ENCODE assay signal across 1 cellular context in genomic region chr1:168288311-168289052, GRCh38.
TF ChIP-seq lines count a peak whose summit lies in the region.

No MANE protein-coding gene starts in this region.

TF ChIP-seq in K562, 482 proteins besides CTCF, POLR2A, EP300 and RAD21 (continued from another document and continues in another):
- TF ChIP-seq PRDM10 (IDR thresholded peaks at IDR 0.05; ENCODE audit: partially characterized antibody): no peak
- TF ChIP-seq ZBED1 (IDR thresholded peaks at IDR 0.05): 0 out of 2 replicates have a peak, but pooled peaks have one; percentile 68
- no peak for TF ChIP-seq FOXK1 (CRISPR knock-in tag; IDR thresholded peaks at IDR 0.05; ENCODE audit: borderline replicate concordance)
- no peak for TF ChIP-seq ELF2 (CRISPR knock-in tag; IDR thresholded peaks at IDR 0.05)
- TF ChIP-seq, protein P1, sequence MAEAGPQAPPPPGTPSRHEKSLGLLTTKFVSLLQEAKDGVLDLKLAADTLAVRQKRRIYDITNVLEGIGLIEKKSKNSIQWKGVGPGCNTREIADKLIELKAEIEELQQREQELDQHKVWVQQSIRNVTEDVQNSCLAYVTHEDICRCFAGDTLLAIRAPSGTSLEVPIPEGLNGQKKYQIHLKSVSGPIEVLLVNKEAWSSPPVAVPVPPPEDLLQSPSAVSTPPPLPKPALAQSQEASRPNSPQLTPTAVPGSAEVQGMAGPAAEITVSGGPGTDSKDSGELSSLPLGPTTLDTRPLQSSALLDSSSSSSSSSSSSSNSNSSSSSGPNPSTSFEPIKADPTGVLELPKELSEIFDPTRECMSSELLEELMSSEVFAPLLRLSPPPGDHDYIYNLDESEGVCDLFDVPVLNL (CRISPR knock-in tag; IDR thresholded peaks at IDR 0.05; ENCODE audit: low read depth): no peak
- peak; percentile 86 for TF ChIP-seq STAT5A (IDR thresholded peaks at IDR 0.05; ENCODE audit: borderline replicate concordance, low read length)
- TF ChIP-seq ZNF133 (CRISPR knock-in tag; IDR thresholded peaks at IDR 0.05): no peak
- 0 out of 2 replicates have a peak, but pooled peaks have one; percentile 21 for TF ChIP-seq PKNOX1 (IDR thresholded peaks at IDR 0.05)
- peak; percentile 60; the same call in 1 of the 2 replicates for TF ChIP-seq RNF2 (IDR thresholded peaks at IDR 0.05)
- no peak for TF ChIP-seq HBP1 (CRISPR knock-in tag; IDR thresholded peaks at IDR 0.05)
- no peak for TF ChIP-seq NFRKB (IDR thresholded peaks at IDR 0.05; ENCODE audit: low read depth)
- no peak for TF ChIP-seq ZHX1 (conservative IDR thresholded peaks at IDR 0.05; ENCODE audit: low read length)
- peak; percentile 78; the same call in 1 of the 2 replicates for TF ChIP-seq RUNX1 (IDR thresholded peaks at IDR 0.05; ENCODE audit: low read depth)
- TF ChIP-seq MYNN (IDR thresholded peaks at IDR 0.05): no peak
- no peak for TF ChIP-seq MYNN (CRISPR knock-in tag; IDR thresholded peaks at IDR 0.05)
- peak; percentile 97 for TF ChIP-seq ZEB2 (IDR thresholded peaks at IDR 0.05)
- TF ChIP-seq RBM17 (IDR thresholded peaks at IDR 0.05; ENCODE audit: borderline replicate concordance, low read depth, low read length): no peak
- no peak for TF ChIP-seq XRCC5 (IDR thresholded peaks at IDR 0.05; ENCODE audit: low read depth, low read length)
- no peak for TF ChIP-seq ZNF699 (CRISPR knock-in tag; IDR thresholded peaks at IDR 0.05; ENCODE audit: insufficient replicate concordance)
- no peak for TF ChIP-seq ZNF79 (CRISPR knock-in tag; IDR thresholded peaks at IDR 0.05; ENCODE audit: low read depth)
- TF ChIP-seq, protein P2, sequence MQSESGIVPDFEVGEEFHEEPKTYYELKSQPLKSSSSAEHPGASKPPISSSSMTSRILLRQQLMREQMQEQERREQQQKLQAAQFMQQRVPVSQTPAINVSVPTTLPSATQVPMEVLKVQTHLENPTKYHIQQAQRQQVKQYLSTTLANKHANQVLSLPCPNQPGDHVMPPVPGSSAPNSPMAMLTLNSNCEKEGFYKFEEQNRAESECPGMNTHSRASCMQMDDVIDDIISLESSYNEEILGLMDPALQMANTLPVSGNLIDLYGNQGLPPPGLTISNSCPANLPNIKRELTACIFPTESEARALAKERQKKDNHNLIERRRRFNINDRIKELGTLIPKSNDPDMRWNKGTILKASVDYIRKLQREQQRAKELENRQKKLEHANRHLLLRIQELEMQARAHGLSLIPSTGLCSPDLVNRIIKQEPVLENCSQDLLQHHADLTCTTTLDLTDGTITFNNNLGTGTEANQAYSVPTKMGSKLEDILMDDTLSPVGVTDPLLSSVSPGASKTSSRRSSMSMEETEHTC (IDR thresholded peaks at IDR 0.05): no peak
- TF ChIP-seq MTA3 (IDR thresholded peaks at IDR 0.05; ENCODE audit: borderline replicate concordance): 0 out of 2 replicates have a peak, but pooled peaks have one; percentile 33
- no peak for TF ChIP-seq SRF (CRISPR knock-in tag; IDR thresholded peaks at IDR 0.05)
- TF ChIP-seq GATAD2B (IDR thresholded peaks at IDR 0.05; ENCODE audit: borderline replicate concordance): peak; percentile 23; the same call in 1 of the 2 replicates
- TF ChIP-seq PTBP1 (IDR thresholded peaks at IDR 0.05; ENCODE audit: low read depth, low read length): no peak
- TF ChIP-seq ELK1 (CRISPR knock-in tag; IDR thresholded peaks at IDR 0.05): no peak
- TF ChIP-seq, protein P3, sequence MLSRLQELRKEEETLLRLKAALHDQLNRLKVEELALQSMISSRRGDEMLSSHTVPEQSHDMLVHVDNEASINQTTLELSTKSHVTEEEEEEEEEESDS (CRISPR knock-in tag; IDR thresholded peaks at IDR 0.05): no peak
- peak; percentile 81 for TF ChIP-seq HES1 (IDR thresholded peaks at IDR 0.05; ENCODE audit: low read depth)
- TF ChIP-seq FOXK2 (conservative IDR thresholded peaks at IDR 0.05 in 1 of 2, IDR thresholded peaks at IDR 0.05 in 1 of 2; ENCODE audit: low read depth in 2 of 2): no peak
- TF ChIP-seq ZNF639 (CRISPR knock-in tag; conservative IDR thresholded peaks at IDR 0.05 in 1 of 2, IDR thresholded peaks at IDR 0.05 in 1 of 2): no peak; a peak in 1 of 4 replicates
- TF ChIP-seq HDAC8 (tag; IDR thresholded peaks at IDR 0.05): no peak
- TF ChIP-seq NFE2L1 (tag; IDR thresholded peaks at IDR 0.05; ENCODE audit: borderline replicate concordance, low read depth): no peak
- TF ChIP-seq NR2C2 (CRISPR knock-in tag; IDR thresholded peaks at IDR 0.05): no peak
- TF ChIP-seq NR2C2 (tag; IDR thresholded peaks at IDR 0.05): no peak
- TF ChIP-seq SMARCA4 (IDR thresholded peaks at IDR 0.05): peak; percentile 97
- TF ChIP-seq SP2 (IDR thresholded peaks at IDR 0.05; ENCODE audit: extremely low read depth, low read depth, low read length, poor library complexity, severe bottlenecking): no peak
- peak; percentile 95 for TF ChIP-seq PML (IDR thresholded peaks at IDR 0.05; ENCODE audit: low read length)
- no peak for TF ChIP-seq MED1 (CRISPR knock-in tag; IDR thresholded peaks at IDR 0.05; ENCODE audit: borderline replicate concordance)
- TF ChIP-seq BRCA1 (IDR thresholded peaks at IDR 0.05): no peak
- no peak for TF ChIP-seq BRCA1 (CRISPR knock-in tag; IDR thresholded peaks at IDR 0.05)
- TF ChIP-seq FOSL1 (tag; conservative IDR thresholded peaks at IDR 0.05): peak; percentile 83
- TF ChIP-seq SUPT5H (IDR thresholded peaks at IDR 0.05): no peak
- TF ChIP-seq ZNF41 (CRISPR knock-in tag; conservative IDR thresholded peaks at IDR 0.05): no peak
- TF ChIP-seq SOX6 (IDR thresholded peaks at IDR 0.05): peak; percentile 91
- no peak for TF ChIP-seq TSC22D4 (tag; IDR thresholded peaks at IDR 0.05)
- no peak for TF ChIP-seq PPARD (CRISPR knock-in tag; IDR thresholded peaks at IDR 0.05)
- TF ChIP-seq, protein P4, sequence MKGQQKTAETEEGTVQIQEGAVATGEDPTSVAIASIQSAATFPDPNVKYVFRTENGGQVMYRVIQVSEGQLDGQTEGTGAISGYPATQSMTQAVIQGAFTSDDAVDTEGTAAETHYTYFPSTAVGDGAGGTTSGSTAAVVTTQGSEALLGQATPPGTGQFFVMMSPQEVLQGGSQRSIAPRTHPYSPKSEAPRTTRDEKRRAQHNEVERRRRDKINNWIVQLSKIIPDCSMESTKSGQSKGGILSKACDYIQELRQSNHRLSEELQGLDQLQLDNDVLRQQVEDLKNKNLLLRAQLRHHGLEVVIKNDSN (CRISPR knock-in tag; IDR thresholded peaks at IDR 0.05): no peak
- no peak for TF ChIP-seq ZBTB1 (CRISPR knock-in tag; IDR thresholded peaks at IDR 0.05; ENCODE audit: borderline replicate concordance, low read depth)
- peak; percentile 45; the same call in 1 of the 2 replicates for TF ChIP-seq ZSCAN32 (CRISPR knock-in tag; IDR thresholded peaks at IDR 0.05)
- no peak for TF ChIP-seq NFXL1 (CRISPR knock-in tag; IDR thresholded peaks at IDR 0.05)
- TF ChIP-seq, protein P5, sequence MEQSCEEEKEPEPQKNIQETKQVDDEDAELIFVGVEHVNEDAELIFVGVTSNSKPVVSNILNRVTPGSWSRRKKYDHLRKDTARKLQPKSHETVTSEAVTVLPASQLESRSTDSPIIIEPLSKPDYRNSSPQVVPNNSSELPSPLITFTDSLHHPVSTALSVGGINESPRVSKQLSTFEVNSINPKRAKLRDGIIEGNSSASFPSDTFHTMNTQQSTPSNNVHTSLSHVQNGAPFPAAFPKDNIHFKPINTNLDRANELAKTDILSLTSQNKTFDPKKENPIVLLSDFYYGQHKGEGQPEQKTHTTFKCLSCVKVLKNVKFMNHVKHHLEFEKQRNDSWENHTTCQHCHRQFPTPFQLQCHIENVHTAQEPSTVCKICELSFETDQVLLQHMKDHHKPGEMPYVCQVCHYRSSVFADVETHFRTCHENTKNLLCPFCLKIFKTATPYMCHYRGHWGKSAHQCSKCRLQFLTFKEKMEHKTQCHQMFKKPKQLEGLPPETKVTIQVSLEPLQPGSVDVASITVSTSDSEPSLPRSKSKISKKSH (CRISPR knock-in tag; IDR thresholded peaks at IDR 0.05): no peak
- TF ChIP-seq SRSF3 (IDR thresholded peaks at IDR 0.05; ENCODE audit: insufficient read depth, low read length): no peak
- TF ChIP-seq ZNF124 (CRISPR knock-in tag; IDR thresholded peaks at IDR 0.05): no peak
